Comparison of ENCODE assay signal across 32 cellular contexts in the genomic region with DNA sequence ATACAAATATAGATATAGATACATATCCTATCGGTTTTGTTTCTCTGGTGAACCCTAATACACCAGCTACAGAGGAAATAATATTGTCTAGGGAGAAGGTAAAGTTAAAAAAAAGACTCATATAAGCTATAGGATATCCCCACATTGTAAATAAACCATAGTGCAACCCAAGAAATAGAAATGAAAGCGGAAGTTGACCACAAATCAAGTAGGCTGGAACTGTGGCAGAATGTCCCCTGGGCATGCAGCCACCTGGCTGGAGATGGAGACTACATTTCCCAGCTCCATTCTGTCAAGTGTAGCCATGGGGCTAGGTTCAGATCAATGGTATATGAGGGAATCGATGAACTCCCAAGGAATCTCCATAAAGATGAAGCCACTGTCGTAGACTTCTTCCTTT.
DNase-seq lines count a peak whose midpoint lies in the region; ATAC-seq, FAIRE-seq and TF ChIP-seq lines count a peak whose summit lies in the region.
"Had no signal": no experiment of that assay in that cellular context is flagged by ENCODE, and none has a peak within 500 bp of the region (broad histone marks: within the 10 kb centered on the region; RNA-seq: fewer than 3 reads in every experiment).

No MANE protein-coding gene starts in this region.

- no peaks in the 10 kb centered on the region for H3K27me3 ChIP-seq in heart left ventricle
- H3K27me3 ChIP-seq: colonic mucosa, testis, vagina had no signal

- FAIRE-seq in kidney (lab: Jason Lieb, UNC), result no peak
- FAIRE-seq: D721Med, keratinocyte had no signal

- H3K4me1 ChIP-seq in kidney (ENCODE audit: control insufficient read depth in 1 of 2, insufficient read depth in 1 of 2, low read depth in 1 of 2, low read length in 2 of 2) (no peaks in the 10 kb centered on the region), heart left ventricle (peaks cover 0 to 7% (median 2%) of the 10 kb centered on the region in 12 donors)
- H3K4me1 ChIP-seq: colonic mucosa, testis, vagina had no signal

- intact Hi-C loops in kidney (cut with DNase I), result no loop called here
- intact Hi-C loops in heart left ventricle (cut with DNase I), result no loop called here

- H3K36me3 ChIP-seq in kidney (ENCODE audit: control insufficient read depth in 1 of 2, insufficient read depth in 2 of 2, low read length in 2 of 2), result no peaks in the 10 kb centered on the region
- no peaks in the 10 kb centered on the region for H3K36me3 ChIP-seq in heart left ventricle
- H3K36me3 ChIP-seq: colonic mucosa, vagina had no signal

- H3K4me3 ChIP-seq in kidney (ENCODE audit: low read length in 2 of 2) (no peak overlapping the region), heart left ventricle (no peak overlapping the region)
- H3K4me3 ChIP-seq: colonic mucosa, lung, skin epidermis, testis, vagina had no signal

- no peak for TF ChIP-seq POLR2A in heart left ventricle (IDR thresholded peaks at IDR 0.05)

- H3K9me3 ChIP-seq in kidney (ENCODE audit: control insufficient read depth in 1 of 2, low read length in 2 of 2), result no peaks in the 10 kb centered on the region
- H3K9me3 ChIP-seq in heart left ventricle, result no peaks in the 10 kb centered on the region
- H3K9me3 ChIP-seq: colonic mucosa, testis, vagina had no signal

- H3K27ac ChIP-seq in kidney (ENCODE audit: low read depth in 2 of 2, low read length in 2 of 2) (no peak overlapping the region), heart left ventricle (no peak overlapping the region)
- H3K27ac ChIP-seq: colonic mucosa, skin epidermis, testis, vagina had no signal

- H3K9ac ChIP-seq in kidney (ENCODE audit: low read length in 2 of 2), result no peak overlapping the region

- TF ChIP-seq CTCF in kidney (IDR thresholded peaks at IDR 0.05; ENCODE audit: borderline replicate concordance, extremely low read depth, insufficient read depth), result no peak
- no peak for TF ChIP-seq CTCF in heart left ventricle (IDR thresholded peaks at IDR 0.05)

- WGBS in heart left ventricle, 4 donors, result 84 to 96% (median 90%) methylated on average over 4 of the region's 4 CpGs

- DNase-seq in germinal center (ENCODE audit: low spot score), result peak; percentile 20
- DNase-seq in NK-92 (lab: John Stamatoyannopoulos, UW; ENCODE audit: unreplicated experiment), result no peak
- DNase-seq in T-helper 1 cell, result no peak
- DNase-seq in kidney, result no peak
- no peak for DNase-seq in heart left ventricle
- DNase-seq: activated CD4-positive, alpha-beta memory T cell treated with anti-CD3 and anti-CD28 coated beads for 36 hours; activated CD4-positive, CD25-positive, alpha-beta regulatory T cell; activated effector memory CD4-positive, alpha-beta T cell treated with anti-CD3 and anti-CD28 coated beads, Interleukin-2, amount 50 U/mL, for 16 hours; activated T-cell treated with anti-CD3 and anti-CD28 coated beads for 4 hours; colonic mucosa; effector memory CD8-positive, alpha-beta T cell; EL; foreskin melanocyte; GOT3; Kasumi-1; NCI-H1105; NCI-H2081; NCI-H446; NK-92 treated with Interleukin-12 subunit alpha and Interleukin-12 subunit beta, amount 100 ng/mL, for 24 hours; stimulated activated CD4-positive, alpha-beta T cell treated with anti-CD3 and anti-CD28 coated beads, Interleukin-2, amount 100 ng/mL, for 24 hours; stimulated activated naive CD4-positive, alpha-beta T cell; testis had no signal

- ATAC-seq in GM18858 (IDR thresholded peaks at IDR 0.05; ENCODE audit: unreplicated experiment), result peak; percentile 63
- peak; percentile 44 for ATAC-seq in GM21723 (IDR thresholded peaks at IDR 0.05; ENCODE audit: unreplicated experiment)
- ATAC-seq in HG03457 (IDR thresholded peaks at IDR 0.05; ENCODE audit: unreplicated experiment), result peak; percentile 67
- no peak for ATAC-seq in heart left ventricle
- ATAC-seq: effector memory CD8-positive, alpha-beta T cell; esophagus mucosa; SK-N-SH treated with all-trans-retinoic acid at 6 μM for 48 hours had no signal

Comparison
In these comparisons a context has a peak if more than half of its experiments do, and no peak if none do; other contexts are left out.
1. ATAC-seq: peak in GM18858 (single experiment), GM21723 (single experiment) and HG03457 (single experiment); none in heart left ventricle (0 of 4).